ENCODE assay signal across 8 cellular contexts in the genomic region with DNA sequence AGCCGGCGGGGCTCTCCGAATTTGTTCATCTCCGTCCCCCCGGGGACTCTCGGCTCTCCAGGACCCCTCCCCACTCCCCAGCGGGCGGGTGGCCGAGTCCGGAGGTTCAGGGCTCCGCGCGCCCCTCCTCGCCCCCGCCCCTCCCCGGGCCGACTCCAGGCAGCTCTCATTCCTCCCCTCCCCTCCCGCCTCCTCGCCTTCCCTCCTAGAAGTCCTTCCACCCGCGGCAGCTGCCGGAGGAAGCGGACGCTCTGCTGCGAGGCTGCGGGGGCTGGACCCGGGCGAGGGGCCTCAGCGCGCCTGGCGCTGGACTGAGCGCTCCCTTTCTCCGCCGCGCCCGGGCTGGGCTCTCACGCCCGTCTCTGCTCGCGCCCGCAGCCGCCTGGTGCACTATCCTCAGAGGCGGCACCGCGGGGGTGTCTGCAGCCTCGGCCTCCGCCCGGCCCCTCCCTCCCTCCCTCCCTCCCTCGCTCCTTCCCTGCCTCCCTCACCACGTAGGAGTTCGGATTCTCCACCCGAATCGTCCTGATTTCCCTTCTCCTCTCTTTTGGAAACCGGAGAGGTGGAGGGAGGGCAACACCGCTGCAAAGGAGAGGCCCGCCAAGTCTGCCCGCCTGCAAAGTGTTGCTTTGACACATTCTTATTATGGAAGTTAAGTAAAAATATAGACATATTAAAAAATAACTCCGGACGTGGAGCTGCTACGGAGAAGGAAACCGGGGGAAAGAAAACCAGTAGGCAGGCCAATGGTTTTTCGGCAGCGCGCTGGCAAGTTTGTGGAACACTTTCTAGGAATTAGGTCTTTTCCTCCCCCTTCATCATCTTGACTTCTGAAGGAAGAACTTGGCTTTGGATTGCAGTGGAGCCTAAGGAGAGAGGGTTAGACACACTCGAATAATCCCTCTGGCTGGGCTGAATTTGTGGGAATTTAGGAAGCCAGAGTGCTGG. TPM values are rescaled to one million over a fixed set of nuclear protein-coding genes. Genes with fewer than 3 reads are reported as not detected.
DNase-seq lines count a peak whose midpoint lies in the region; ATAC-seq and TF ChIP-seq lines count a peak whose summit lies in the region.

A gene with protein sequence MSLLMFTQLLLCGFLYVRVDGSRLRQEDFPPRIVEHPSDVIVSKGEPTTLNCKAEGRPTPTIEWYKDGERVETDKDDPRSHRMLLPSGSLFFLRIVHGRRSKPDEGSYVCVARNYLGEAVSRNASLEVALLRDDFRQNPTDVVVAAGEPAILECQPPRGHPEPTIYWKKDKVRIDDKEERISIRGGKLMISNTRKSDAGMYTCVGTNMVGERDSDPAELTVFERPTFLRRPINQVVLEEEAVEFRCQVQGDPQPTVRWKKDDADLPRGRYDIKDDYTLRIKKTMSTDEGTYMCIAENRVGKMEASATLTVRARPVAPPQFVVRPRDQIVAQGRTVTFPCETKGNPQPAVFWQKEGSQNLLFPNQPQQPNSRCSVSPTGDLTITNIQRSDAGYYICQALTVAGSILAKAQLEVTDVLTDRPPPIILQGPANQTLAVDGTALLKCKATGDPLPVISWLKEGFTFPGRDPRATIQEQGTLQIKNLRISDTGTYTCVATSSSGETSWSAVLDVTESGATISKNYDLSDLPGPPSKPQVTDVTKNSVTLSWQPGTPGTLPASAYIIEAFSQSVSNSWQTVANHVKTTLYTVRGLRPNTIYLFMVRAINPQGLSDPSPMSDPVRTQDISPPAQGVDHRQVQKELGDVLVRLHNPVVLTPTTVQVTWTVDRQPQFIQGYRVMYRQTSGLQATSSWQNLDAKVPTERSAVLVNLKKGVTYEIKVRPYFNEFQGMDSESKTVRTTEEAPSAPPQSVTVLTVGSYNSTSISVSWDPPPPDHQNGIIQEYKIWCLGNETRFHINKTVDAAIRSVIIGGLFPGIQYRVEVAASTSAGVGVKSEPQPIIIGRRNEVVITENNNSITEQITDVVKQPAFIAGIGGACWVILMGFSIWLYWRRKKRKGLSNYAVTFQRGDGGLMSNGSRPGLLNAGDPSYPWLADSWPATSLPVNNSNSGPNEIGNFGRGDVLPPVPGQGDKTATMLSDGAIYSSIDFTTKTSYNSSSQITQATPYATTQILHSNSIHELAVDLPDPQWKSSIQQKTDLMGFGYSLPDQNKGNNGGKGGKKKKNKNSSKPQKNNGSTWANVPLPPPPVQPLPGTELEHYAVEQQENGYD (N-terminal part only) (plus strand): TSS at position 494 of the 948 bp plus-strand sequence. CDS start 687 bp downstream, outside the sequence.

- WGBS in testis, 2 donors: 1% methylated on average over 13 to 62 of the region's 65 CpGs

- H4K20me1 ChIP-seq in BLaER1: no peaks in the 10 kb centered on the region

- DNase-seq in NCI-H128 (lab: John Stamatoyannopoulos, UW; ENCODE audit: unreplicated experiment) (peak; percentile 14), breast epithelium (ENCODE audit: low spot score in 2 of 2) (no peak), kidney tubule cell (ENCODE audit: low spot score) (peak; percentile 13), testis (peak; percentile 81)

- H3K9me3 ChIP-seq in BLaER1 (0 out of 2 replicates have a peak, but pooled peaks cover 3% of the 10 kb centered on the region), breast epithelium (no peaks in the 10 kb centered on the region), testis (no peaks in the 10 kb centered on the region)

- TF ChIP-seq POLR2A in breast epithelium (IDR thresholded peaks at IDR 0.05): no peak
- TF ChIP-seq POLR2A in testis (IDR thresholded peaks at IDR 0.05): no peak

- H3K27ac ChIP-seq in BLaER1 (no peak within 1 kb of the TSS), breast epithelium (no peak within 1 kb of the TSS), testis (peak within 1 kb of the TSS; percentile 25 to 63)

- intact Hi-C loops in breast epithelium (cut with DNase I; ENCODE audit: low total_unique reads) (loop anchor here (2.0 kb wide), 1 partner anchor 213 kb away; no protein-coding TSS in a partner anchor), testis (cut with DNase I; ENCODE audit: low total_unique reads) (loop anchor here (5.0 kb wide), 1 partner anchor 217 kb away; no protein-coding TSS in a partner anchor)

- no peak within 1 kb of the TSS for H3K9ac ChIP-seq in BLaER1

- H3K4me2 ChIP-seq in BLaER1: peak within 1 kb of the TSS; percentile 64

- H3K36me3 ChIP-seq in BLaER1 (no peaks in the 10 kb centered on the region), breast epithelium (no peaks in the 10 kb centered on the region), testis (ENCODE audit: low read depth, missing control alignments) (no peaks in the 10 kb centered on the region)

- ATAC-seq in GM21423 (IDR thresholded peaks at IDR 0.05; ENCODE audit: unreplicated experiment) (no peak), GM18873 (IDR thresholded peaks at IDR 0.05; ENCODE audit: low FRiP score, unreplicated experiment) (no peak), GM18861 (IDR thresholded peaks at IDR 0.05; ENCODE audit: unreplicated experiment) (no peak)

- H3K4me1 ChIP-seq in BLaER1 (peaks cover 5% of the 10 kb centered on the region; the same call in 1 of the 2 replicates), breast epithelium (peaks cover 3 to 11% of the 10 kb centered on the region in 2 donors), testis (no peaks in the 10 kb centered on the region)

- peaks cover 41% of the 10 kb centered on the region for H3K27me3 ChIP-seq in BLaER1
- peaks cover 0 to 41% of the 10 kb centered on the region in 2 donors for H3K27me3 ChIP-seq in breast epithelium
- no peaks in the 10 kb centered on the region for H3K27me3 ChIP-seq in testis

- peak within 1 kb of the TSS; percentile 58 for H3K4me3 ChIP-seq in BLaER1
- peak within 1 kb of the TSS; percentile 51 to 70 (median 52) for H3K4me3 ChIP-seq in breast epithelium
- H3K4me3 ChIP-seq in testis: peak within 1 kb of the TSS; percentile 58 to 76

- TF ChIP-seq CTCF in breast epithelium (IDR thresholded peaks at IDR 0.05): no peak
- TF ChIP-seq CTCF in testis (IDR thresholded peaks at IDR 0.05): no peak

RNA-seq across cellular contexts. Expression of the gene that starts here (rescaled TPM):
- 1 to 10 TPM in 2 of 3 donors, under 1 TPM in 1; 0.98 to 1.4 (median 1.3) TPM for total RNA-seq in breast epithelium
- 10 to 100 TPM; 17.7 to 23.3 TPM for total RNA-seq in testis
- polyA plus RNA-seq in testis (ENCODE audit: insufficient read depth, low read depth, low replicate concordance): 16.1 TPM

Comparison
In these comparisons a context has a peak if more than half of its experiments do, and no peak if none do; other contexts are left out.
1. RNA of the gene that starts here (total RNA-seq): 17.7 to 23.3 TPM in testis; 0.98 to 1.4 TPM in breast epithelium; every median in the first group is over 4 times any median in the second.
2. H3K27ac ChIP-seq: peak in testis (2 of 2); none in BLaER1 (single experiment) and breast epithelium (0 of 2).
3. DNase-seq: peak in NCI-H128 (single experiment), kidney tubule cell (single experiment) and testis (single experiment); none in breast epithelium (0 of 2).
4. Peak in every context shown above with its lines, with median percentiles within 50 percentile points of each other: H3K4me3 ChIP-seq.